In the genomic region with DNA sequence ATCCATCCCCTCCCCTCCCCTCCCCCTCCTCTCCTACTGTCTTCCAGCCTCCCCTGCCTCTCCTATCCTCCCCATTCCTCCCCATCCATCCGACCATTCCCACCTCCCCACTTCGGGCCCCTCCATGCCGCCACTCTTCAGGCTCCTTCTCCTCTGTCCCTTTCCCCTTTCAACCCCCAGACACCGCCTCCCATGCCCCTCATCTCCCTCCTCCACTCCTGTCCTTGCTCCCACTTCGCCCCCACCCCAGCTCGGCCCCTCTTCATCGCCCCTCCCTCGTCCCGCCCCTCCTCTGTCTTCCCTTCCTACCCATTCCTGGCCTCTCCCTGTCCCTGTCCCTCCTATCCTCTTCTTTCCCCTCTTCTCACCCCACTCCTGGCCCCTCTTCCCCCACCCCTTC, we compare ENCODE assay signal across 1 cellular context.
TF ChIP-seq lines count a peak whose summit lies in the region.

No MANE protein-coding gene starts in this region.

TF ChIP-seq in HepG2, 621 proteins besides CTCF, POLR2A, EP300 and RAD21:
- no peak for TF ChIP-seq ZFP62 (CRISPR knock-in tag; IDR thresholded peaks at IDR 0.05)
- TF ChIP-seq, protein P1, sequence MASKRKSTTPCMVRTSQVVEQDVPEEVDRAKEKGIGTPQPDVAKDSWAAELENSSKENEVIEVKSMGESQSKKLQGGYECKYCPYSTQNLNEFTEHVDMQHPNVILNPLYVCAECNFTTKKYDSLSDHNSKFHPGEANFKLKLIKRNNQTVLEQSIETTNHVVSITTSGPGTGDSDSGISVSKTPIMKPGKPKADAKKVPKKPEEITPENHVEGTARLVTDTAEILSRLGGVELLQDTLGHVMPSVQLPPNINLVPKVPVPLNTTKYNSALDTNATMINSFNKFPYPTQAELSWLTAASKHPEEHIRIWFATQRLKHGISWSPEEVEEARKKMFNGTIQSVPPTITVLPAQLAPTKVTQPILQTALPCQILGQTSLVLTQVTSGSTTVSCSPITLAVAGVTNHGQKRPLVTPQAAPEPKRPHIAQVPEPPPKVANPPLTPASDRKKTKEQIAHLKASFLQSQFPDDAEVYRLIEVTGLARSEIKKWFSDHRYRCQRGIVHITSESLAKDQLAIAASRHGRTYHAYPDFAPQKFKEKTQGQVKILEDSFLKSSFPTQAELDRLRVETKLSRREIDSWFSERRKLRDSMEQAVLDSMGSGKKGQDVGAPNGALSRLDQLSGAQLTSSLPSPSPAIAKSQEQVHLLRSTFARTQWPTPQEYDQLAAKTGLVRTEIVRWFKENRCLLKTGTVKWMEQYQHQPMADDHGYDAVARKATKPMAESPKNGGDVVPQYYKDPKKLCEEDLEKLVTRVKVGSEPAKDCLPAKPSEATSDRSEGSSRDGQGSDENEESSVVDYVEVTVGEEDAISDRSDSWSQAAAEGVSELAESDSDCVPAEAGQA (IDR thresholded peaks at IDR 0.05; ENCODE audit: low read depth): no peak
- TF ChIP-seq, protein P1 (CRISPR knock-in tag; IDR thresholded peaks at IDR 0.05; ENCODE audit: borderline replicate concordance): no peak
- no peak for TF ChIP-seq SMARCE1 (IDR thresholded peaks at IDR 0.05; ENCODE audit: borderline replicate concordance)
- TF ChIP-seq, protein P2, sequence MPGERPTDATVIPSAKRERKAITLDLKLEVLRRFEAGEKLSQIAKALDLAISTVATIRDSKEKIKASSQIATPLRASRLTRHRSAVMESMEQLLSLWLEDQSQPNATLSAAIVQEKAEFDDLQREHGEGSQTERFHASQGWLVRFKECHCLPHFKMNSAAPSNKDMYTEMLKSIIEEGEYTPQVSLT (CRISPR knock-in tag; IDR thresholded peaks at IDR 0.05; ENCODE audit: borderline replicate concordance, low read depth): no peak
- no peak for TF ChIP-seq ZNF879 (CRISPR knock-in tag; IDR thresholded peaks at IDR 0.05)
- TF ChIP-seq, protein P3, sequence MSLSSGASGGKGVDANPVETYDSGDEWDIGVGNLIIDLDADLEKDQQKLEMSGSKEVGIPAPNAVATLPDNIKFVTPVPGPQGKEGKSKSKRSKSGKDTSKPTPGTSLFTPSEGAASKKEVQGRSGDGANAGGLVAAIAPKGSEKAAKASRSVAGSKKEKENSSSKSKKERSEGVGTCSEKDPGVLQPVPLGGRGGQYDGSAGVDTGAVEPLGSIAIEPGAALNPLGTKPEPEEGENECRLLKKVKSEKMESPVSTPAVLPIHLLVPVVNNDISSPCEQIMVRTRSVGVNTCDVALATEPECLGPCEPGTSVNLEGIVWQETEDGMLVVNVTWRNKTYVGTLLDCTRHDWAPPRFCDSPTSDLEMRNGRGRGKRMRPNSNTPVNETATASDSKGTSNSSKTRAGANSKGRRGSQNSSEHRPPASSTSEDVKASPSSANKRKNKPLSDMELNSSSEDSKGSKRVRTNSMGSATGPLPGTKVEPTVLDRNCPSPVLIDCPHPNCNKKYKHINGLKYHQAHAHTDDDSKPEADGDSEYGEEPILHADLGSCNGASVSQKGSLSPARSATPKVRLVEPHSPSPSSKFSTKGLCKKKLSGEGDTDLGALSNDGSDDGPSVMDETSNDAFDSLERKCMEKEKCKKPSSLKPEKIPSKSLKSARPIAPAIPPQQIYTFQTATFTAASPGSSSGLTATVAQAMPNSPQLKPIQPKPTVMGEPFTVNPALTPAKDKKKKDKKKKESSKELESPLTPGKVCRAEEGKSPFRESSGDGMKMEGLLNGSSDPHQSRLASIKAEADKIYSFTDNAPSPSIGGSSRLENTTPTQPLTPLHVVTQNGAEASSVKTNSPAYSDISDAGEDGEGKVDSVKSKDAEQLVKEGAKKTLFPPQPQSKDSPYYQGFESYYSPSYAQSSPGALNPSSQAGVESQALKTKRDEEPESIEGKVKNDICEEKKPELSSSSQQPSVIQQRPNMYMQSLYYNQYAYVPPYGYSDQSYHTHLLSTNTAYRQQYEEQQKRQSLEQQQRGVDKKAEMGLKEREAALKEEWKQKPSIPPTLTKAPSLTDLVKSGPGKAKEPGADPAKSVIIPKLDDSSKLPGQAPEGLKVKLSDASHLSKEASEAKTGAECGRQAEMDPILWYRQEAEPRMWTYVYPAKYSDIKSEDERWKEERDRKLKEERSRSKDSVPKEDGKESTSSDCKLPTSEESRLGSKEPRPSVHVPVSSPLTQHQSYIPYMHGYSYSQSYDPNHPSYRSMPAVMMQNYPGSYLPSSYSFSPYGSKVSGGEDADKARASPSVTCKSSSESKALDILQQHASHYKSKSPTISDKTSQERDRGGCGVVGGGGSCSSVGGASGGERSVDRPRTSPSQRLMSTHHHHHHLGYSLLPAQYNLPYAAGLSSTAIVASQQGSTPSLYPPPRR (CRISPR knock-in tag; IDR thresholded peaks at IDR 0.05; ENCODE audit: borderline replicate concordance): no peak
- TF ChIP-seq MLLT10 (CRISPR knock-in tag; IDR thresholded peaks at IDR 0.05): no peak
- no peak for TF ChIP-seq ZNF629 (CRISPR knock-in tag; conservative IDR thresholded peaks at IDR 0.05)
- TF ChIP-seq ZFP1 (CRISPR knock-in tag; IDR thresholded peaks at IDR 0.05): no peak
- TF ChIP-seq CENPT (CRISPR knock-in tag; IDR thresholded peaks at IDR 0.05; ENCODE audit: low read depth): no peak
- TF ChIP-seq, protein P4, sequence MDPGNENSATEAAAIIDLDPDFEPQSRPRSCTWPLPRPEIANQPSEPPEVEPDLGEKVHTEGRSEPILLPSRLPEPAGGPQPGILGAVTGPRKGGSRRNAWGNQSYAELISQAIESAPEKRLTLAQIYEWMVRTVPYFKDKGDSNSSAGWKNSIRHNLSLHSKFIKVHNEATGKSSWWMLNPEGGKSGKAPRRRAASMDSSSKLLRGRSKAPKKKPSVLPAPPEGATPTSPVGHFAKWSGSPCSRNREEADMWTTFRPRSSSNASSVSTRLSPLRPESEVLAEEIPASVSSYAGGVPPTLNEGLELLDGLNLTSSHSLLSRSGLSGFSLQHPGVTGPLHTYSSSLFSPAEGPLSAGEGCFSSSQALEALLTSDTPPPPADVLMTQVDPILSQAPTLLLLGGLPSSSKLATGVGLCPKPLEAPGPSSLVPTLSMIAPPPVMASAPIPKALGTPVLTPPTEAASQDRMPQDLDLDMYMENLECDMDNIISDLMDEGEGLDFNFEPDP (CRISPR knock-in tag; conservative IDR thresholded peaks at IDR 0.05): no peak
- TF ChIP-seq ZNF790 (CRISPR knock-in tag; IDR thresholded peaks at IDR 0.05; ENCODE audit: borderline replicate concordance): no peak
- no peak for TF ChIP-seq ZSCAN29 (CRISPR knock-in tag; conservative IDR thresholded peaks at IDR 0.05)
- TF ChIP-seq CBFB (CRISPR knock-in tag; IDR thresholded peaks at IDR 0.05): no peak
- TF ChIP-seq ZNF567 (CRISPR knock-in tag; IDR thresholded peaks at IDR 0.05; ENCODE audit: borderline replicate concordance): no peak
- TF ChIP-seq ERF (CRISPR knock-in tag; IDR thresholded peaks at IDR 0.05): no peak
- no peak for TF ChIP-seq ZBTB1 (CRISPR knock-in tag; IDR thresholded peaks at IDR 0.05; ENCODE audit: borderline replicate concordance)
TF ChIP-seq in HepG2: peak in this region for 0.
